In genomic region chr7:148615085-148615750, GRCh38 we compare ENCODE assay signal across 35 cellular contexts. TPM values are rescaled to one million over a fixed set of nuclear protein-coding genes. Genes with fewer than 3 reads are reported as not detected.
"Had no signal": no experiment of that assay in that cellular context is flagged by ENCODE, and none has a peak within 500 bp of the region (broad histone marks: within the 10 kb centered on the region; RNA-seq: fewer than 3 reads in every experiment).

No MANE protein-coding gene starts in this region.

- H3K27me3 ChIP-seq: ovary, testis, vagina had no signal

- H3K36me3 ChIP-seq: esophagus squamous epithelium, heart right ventricle, ovary, spleen, tibial artery, vagina had no signal

- H3K9me3 ChIP-seq: esophagus squamous epithelium, ovary, psoas muscle, testis, tibial artery, vagina had no signal

- H3K4me3 ChIP-seq: esophagus squamous epithelium, heart right ventricle, lung, ovary, psoas muscle, skin epidermis, spleen, testis, tibial artery, vagina had no signal

- H3K27ac ChIP-seq: esophagus squamous epithelium, heart right ventricle, ovary, psoas muscle, skin epidermis, spleen, testis, tibial artery, vagina had no signal

- H3K4me1 ChIP-seq: esophagus squamous epithelium, heart right ventricle, psoas muscle, testis, tibial artery, vagina had no signal

- FAIRE-seq: endometrium had no signal

- ATAC-seq: effector memory CD8-positive, alpha-beta T cell; heart right ventricle; left colon; left ventricle myocardium superior; natural killer cell; psoas muscle; right cardiac atrium; stimulated activated memory B cell treated with anti-CD40 and anti-IgM and Interleukin-4, amounts not matched to agents 10 μg/mL and 1 μg/mL and 100 μg/mL, for 72 hours; stimulated activated naive CD8-positive, alpha-beta T cell treated with anti-CD3 and anti-CD28 coated beads, Interleukin-15, Interleukin-2, amounts not matched to agents 100 U/mL and 50 U/mL, for 24 hours had no signal

- DNase-seq: cortex of kidney; effector memory CD8-positive, alpha-beta T cell; erythroblast; esophagus squamous epithelium; foreskin melanocyte; glutamatergic neuron; heart right ventricle; hypothalamus; immature natural killer cell; islet precursor cell; kidney glomerular epithelial cell; left colon; left ventricle myocardium superior; natural killer cell; occipital lobe; ovary; posterior cingulate gyrus; psoas muscle; right cardiac atrium; spleen; stimulated activated CD4-positive, alpha-beta T cell treated with anti-CD3 and anti-CD28 coated beads, Interleukin-4, amount 100 ng/mL, for 4 hours; stimulated activated naive CD8-positive, alpha-beta T cell treated with anti-CD3 and anti-CD28 coated beads, Interleukin-15, Interleukin-2, amounts not matched to agents 100 U/mL and 50 U/mL, for 24 hours; substantia nigra; testis; tibial artery had no signal

RNA-seq across cellular contexts. Expression of gene C7orf33, which starts 24.7 kb away (rescaled TPM):
- total RNA-seq: dermis microvascular lymphatic vessel endothelial cell, esophagus squamous epithelium, heart right ventricle, left colon, left ventricle myocardium superior, lung, mononuclear cell, natural killer cell, occipital lobe, ovary, psoas muscle, renal cortical epithelial cell, right cardiac atrium, spleen, ureter, vagina had no signal
- polyA plus RNA-seq: heart right ventricle, immature natural killer cell, lung, neural cell, ovary, psoas muscle, right cardiac atrium, spleen had no signal
